ENCODE assay signal across 15 cellular contexts in genomic region chr5:133294380-133294779, GRCh38.
"Had no signal": no experiment of that assay in that cellular context is flagged by ENCODE, and none has a peak within 500 bp of the region (broad histone marks: within the 10 kb centered on the region; RNA-seq: fewer than 3 reads in every experiment).

No MANE protein-coding gene starts in this region.

- ATAC-seq: activated CD4-positive, alpha-beta T cell treated with anti-CD3 and anti-CD28 coated beads for 36 hours; lower lobe of right lung; natural killer cell treated with Interleukin-12 subunit alpha and Interleukin-12 subunit beta and Interleukin-15 and Interleukin-18, amount 100 ng/mL, for 72 hours; sciatic nerve; stimulated activated memory B cell treated with anti-CD40 and anti-IgM and Interleukin-4, amounts not matched to agents 10 μg/mL and 1 μg/mL and 100 μg/mL, for 72 hours had no signal

- H3K4me1 ChIP-seq: breast epithelium, lower lobe of right lung, spleen, testis had no signal

- H3K27ac ChIP-seq: breast epithelium, coronary artery, lower lobe of right lung, spleen, testis had no signal

- H3K27me3 ChIP-seq: breast epithelium, testis had no signal

- H3K4me3 ChIP-seq: breast epithelium, coronary artery, lower lobe of right lung, spleen, testis had no signal

- DNase-seq: activated CD4-positive, alpha-beta T cell treated with anti-CD3 and anti-CD28 coated beads for 36 hours; activated CD4-positive, alpha-beta T cell treated with anti-CD3 and anti-CD28 coated beads, Interleukin-2, amount 50 U/mL, for 48 hours; activated gamma-delta T cell; erythroblast; foreskin melanocyte; islet precursor cell; spleen; stimulated activated CD4-positive, alpha-beta T cell treated with anti-CD3 and anti-CD28 coated beads, Interleukin-4, amount 100 ng/mL, for 4 hours; testis had no signal

- H3K36me3 ChIP-seq: breast epithelium, lower lobe of right lung, spleen had no signal

- H3K9me3 ChIP-seq: breast epithelium, lower lobe of right lung, spleen, testis had no signal
